In genomic region chr4:13627185-13627605, GRCh38 we compare ENCODE assay signal across 8 cellular contexts. TPM values are rescaled to one million over a fixed set of nuclear protein-coding genes. Genes with fewer than 3 reads are reported as not detected.
DNase-seq lines count a peak whose midpoint lies in the region; ATAC-seq, FAIRE-seq and TF ChIP-seq lines count a peak whose summit lies in the region.
"Had no signal": no experiment of that assay in that cellular context is flagged by ENCODE, and none has a peak within 500 bp of the region (broad histone marks: within the 10 kb centered on the region; RNA-seq: fewer than 3 reads in every experiment).

No MANE protein-coding gene starts in this region.

- FAIRE-seq in HepG2 (lab: Jason Lieb, UNC) = no peak
- FAIRE-seq: endometrium had no signal

- TF ChIP-seq CTCF in brain (conservative IDR thresholded peaks at IDR 0.05) (no peak), HepG2 (CRISPR knock-in tag; IDR thresholded peaks at IDR 0.05) (no peak), GM10248 (IDR thresholded peaks at IDR 0.05; ENCODE audit: control extremely low read depth, extremely low read depth, low read depth, missing control alignments) (no peak)

- H3K27ac ChIP-seq in HepG2 (ENCODE audit: extremely low read length, insufficient read depth, low read length) = peak overlapping the region; percentile 78

- intact Hi-C loops in HepG2 (cut with micrococcal nuclease; ENCODE audit: unreplicated experiment) = loop anchor here (10.0 kb wide), 1 partner anchor 1378 kb away; the partner anchor contains the start of gene CPEB2

- H3K27me3 Mint-ChIP-seq in brain = peaks cover 11% of the 10 kb centered on the region
- no peaks in the 10 kb centered on the region for H3K27me3 Mint-ChIP-seq in stimulated activated naive CD8-positive, alpha-beta T cell treated with anti-CD3 and anti-CD28 coated beads, Interleukin-15, amount 100 ng/mL, for 72 hours

- DNase-seq in HEK293T (ENCODE audit: extremely low spot score) = peak; percentile 55
- peak; percentile 24 for DNase-seq in NCI-H69 (lab: John Stamatoyannopoulos, UW)
- DNase-seq in HepG2 (ENCODE audit: low spot score) = no peak
- peak in 1 of 2 donors; percentile 43 for DNase-seq in stimulated activated naive CD8-positive, alpha-beta T cell treated with anti-CD3 and anti-CD28 coated beads, Interleukin-15, amount 100 ng/mL, for 72 hours
- DNase-seq in GM10248 (ENCODE audit: extremely low spot score) = no peak

- no peaks in the 10 kb centered on the region for H3K36me3 ChIP-seq in HepG2 (replicated peaks in 1 of 2; ENCODE audit: control insufficient read depth in 1 of 2, insufficient read depth in 2 of 2, low read length in 2 of 2)

- no peak for TF ChIP-seq RAD21 in HepG2 (CRISPR knock-in tag; IDR thresholded peaks at IDR 0.05)

- peak overlapping the region; percentile 92 to 99 (median 97) for H3K4me3 Mint-ChIP-seq in brain
- H3K4me3 Mint-ChIP-seq in stimulated activated naive CD8-positive, alpha-beta T cell treated with anti-CD3 and anti-CD28 coated beads, Interleukin-15, amount 100 ng/mL, for 72 hours = peak overlapping the region; percentile 92 to 99

- no peak for TF ChIP-seq EP300 in HepG2 (IDR thresholded peaks at IDR 0.05; ENCODE audit: low read depth in 2 of 2, low read length in 2 of 2)
- no peak for TF ChIP-seq EP300 in HepG2 (CRISPR knock-in tag; IDR thresholded peaks at IDR 0.05; ENCODE audit: borderline replicate concordance)

- H3K4me3 ChIP-seq in HepG2 (replicated peaks in 1 of 3; ENCODE audit: insufficient read depth in 1 of 3, low read depth in 2 of 3, low read length in 3 of 3) = peak overlapping the region; percentile 78 to 97 (median 91)

- H3K9me3 ChIP-seq in HepG2 (ENCODE audit: low read length) = no peaks in the 10 kb centered on the region

- H3K27ac Mint-ChIP-seq in brain = peak overlapping the region; percentile 97 to 99 (median 99)
- H3K27ac Mint-ChIP-seq in stimulated activated naive CD8-positive, alpha-beta T cell treated with anti-CD3 and anti-CD28 coated beads, Interleukin-15, amount 100 ng/mL, for 72 hours = peak overlapping the region; percentile 97 to 99

- in situ Hi-C loops in HepG2 (cut with HindIII; ENCODE audit: extremely low pct_ligation_motif_present, low pct_unique_long_range_greater_than_20kb) = loop anchor here (25.0 kb wide), 2 partner anchors 1385 to 1535 kb away; partner anchors contain the start of gene CPEB2

- WGBS in HepG2 (ENCODE audit: low lambda C conversion rate) = 0% methylated on average over 24 of the region's 45 CpGs

- ATAC-seq in GM18517 (IDR thresholded peaks at IDR 0.05; ENCODE audit: unreplicated experiment) (peak; percentile 37), HepG2 (no peak)
- ATAC-seq in stimulated activated naive CD8-positive, alpha-beta T cell treated with anti-CD3 and anti-CD28 coated beads, Interleukin-15, amount 100 ng/mL, for 72 hours = peak; percentile 69

- H3K36me3 Mint-ChIP-seq in brain = no peaks in the 10 kb centered on the region

- no TSS peak for BruUV-seq in HepG2 (replicated peaks; lab: Mats Ljungman, UMichigan)

- POLR2A ChIA-PET in HEK293T (lab: Yijun Ruan, JAX) = interaction anchor here (1.4 to 3.7 kb wide), 6 partner anchors 9 to 26 kb away, joined by 6 to 22 read pairs (median 14); no protein-coding TSS in a partner anchor
- POLR2A ChIA-PET in HepG2 (lab: Yijun Ruan, JAX) = interaction anchor here (0.6 to 1.1 kb wide), 4 partner anchors 9 to 1997 kb away, joined by 3 to 8 read pairs (median 3); no protein-coding TSS in a partner anchor
- POLR2A ChIA-PET in GM10248 (lab: Yijun Ruan, JAX) = no interaction called here

- H3K4me2 ChIP-seq in HepG2 (ENCODE audit: low read depth, low read length) = peak overlapping the region; percentile 90

- no peak for TF ChIP-seq POLR2A in HepG2 (IDR thresholded peaks at IDR 0.05; ENCODE audit: insufficient read depth in 1 of 2, low read depth in 2 of 2, low read length in 2 of 2)

- CTCF ChIA-PET in HEK293T (lab: Yijun Ruan, JAX) (interaction anchor here (0.8 kb wide), 1 partner anchor 14 kb away, joined by 3 read pairs; no protein-coding TSS in a partner anchor), HepG2 (lab: Yijun Ruan, JAX; ENCODE audit: low intra/inter-chr PET ratio, low total read pairs) (interaction anchor here (1.3 kb wide), 1 partner anchor 28 kb away, joined by 5 read pairs; no protein-coding TSS in a partner anchor), GM10248 (lab: Yijun Ruan, JAX) (interaction anchor here (1.4 to 1.5 kb wide), 3 partner anchors 9 to 30 kb away, joined by 3 to 9 read pairs (median 8); no protein-coding TSS in a partner anchor)

- H3K9me3 Mint-ChIP-seq in brain = peaks cover 0 to 2% (median 0%) of the 10 kb centered on the region in 5 experiments
- no peaks in the 10 kb centered on the region for H3K9me3 Mint-ChIP-seq in stimulated activated naive CD8-positive, alpha-beta T cell treated with anti-CD3 and anti-CD28 coated beads, Interleukin-15, amount 100 ng/mL, for 72 hours

- peaks cover 30% of the 10 kb centered on the region for H3K79me2 ChIP-seq in HepG2 (ENCODE audit: insufficient read depth, low read length)

- H3K4me1 Mint-ChIP-seq in brain = peaks cover 37% of the 10 kb centered on the region
- H3K4me1 Mint-ChIP-seq in stimulated activated naive CD8-positive, alpha-beta T cell treated with anti-CD3 and anti-CD28 coated beads, Interleukin-15, amount 100 ng/mL, for 72 hours = peaks cover 32% of the 10 kb centered on the region

- no peaks in the 10 kb centered on the region; a peak in 1 of 5 replicates for H3K27me3 ChIP-seq in HepG2 (ENCODE audit: control insufficient read depth in 1 of 2, insufficient read depth in 2 of 2, low read length in 2 of 2)

- H4K20me1 ChIP-seq in HepG2 (ENCODE audit: insufficient read depth, low read length) = peaks cover 4% of the 10 kb centered on the region; the same call in 1 of the 2 replicates

- peak overlapping the region; percentile 91 for H3K9ac ChIP-seq in HepG2 (ENCODE audit: insufficient read depth, low read depth, low read length)

- H2AFZ ChIP-seq in HepG2 (ENCODE audit: low read length) = no peak overlapping the region

- peaks cover 22% of the 10 kb centered on the region for H3K4me1 ChIP-seq in HepG2 (ENCODE audit: insufficient read depth, low read length)

TF ChIP-seq in HEK293T, 16 proteins besides CTCF, POLR2A, EP300 and RAD21:
- no peak for TF ChIP-seq ZNF384 (IDR thresholded peaks at IDR 0.05)
- no peak for TF ChIP-seq NFRKB (IDR thresholded peaks at IDR 0.05)
- no peak for TF ChIP-seq LEF1 (IDR thresholded peaks at IDR 0.05; ENCODE audit: borderline replicate concordance)
- no peak for TF ChIP-seq HDGF (IDR thresholded peaks at IDR 0.05; ENCODE audit: borderline replicate concordance)
- no peak for TF ChIP-seq L3MBTL2 (conservative IDR thresholded peaks at IDR 0.05)
- TF ChIP-seq FOXA1 (IDR thresholded peaks at IDR 0.05) = no peak
- no peak for TF ChIP-seq ELF4 (IDR thresholded peaks at IDR 0.05)
- no peak for TF ChIP-seq SUZ12 (IDR thresholded peaks at IDR 0.05)
- no peak for TF ChIP-seq CTBP1 (IDR thresholded peaks at IDR 0.05; ENCODE audit: borderline replicate concordance)
- TF ChIP-seq TARDBP (IDR thresholded peaks at IDR 0.05) = no peak
- no peak for TF ChIP-seq ARNT (IDR thresholded peaks at IDR 0.05)

TF ChIP-seq in HepG2, 621 proteins besides CTCF, POLR2A, EP300 and RAD21 (continues in another document):
- TF ChIP-seq PLSCR1 (CRISPR knock-in tag; IDR thresholded peaks at IDR 0.05; ENCODE audit: borderline replicate concordance) (0 out of 2 replicates have a peak, but pooled peaks have one; percentile 41), MNT (IDR thresholded peaks at IDR 0.05) (no peak)

RNA-seq across cellular contexts. Expression of gene BOD1L1, which starts 0.3 kb away (rescaled TPM):
- 6.2 TPM for polyA plus RNA-seq in brain (ENCODE audit: insufficient read depth, low read depth, low replicate concordance)
- total RNA-seq in HepG2 (2016; rRNA removed; fragmentation: Illumina TruSeq; extraction: Trizol) = 17.9 and 22.7 TPM in 2 replicates
- 2.3 and 2.8 TPM in 2 replicates for total RNA-seq in HepG2 (2016; cell fraction: cytosol; rRNA removed; fragmentation: Illumina TruSeq; extraction: Trizol; ENCODE audit: low read depth)
- total RNA-seq in HepG2 (2016; cell fraction: insoluble cytoplasmic fraction; rRNA removed; fragmentation: Illumina TruSeq; extraction: Trizol) = 15.8 and 22.0 TPM in 2 replicates
- total RNA-seq in HepG2 (2016; cell fraction: membrane; rRNA removed; fragmentation: Illumina TruSeq; extraction: Trizol) = 4.8 and 5.1 TPM in 2 replicates
- 40.8 and 44.9 TPM in 2 replicates for total RNA-seq in HepG2 (2016; cell fraction: nucleus; rRNA removed; fragmentation: Illumina TruSeq; extraction: Trizol)
- polyA plus RNA-seq in HepG2 (2011; rRNA removed) = 10.7 and 11.7 TPM in 2 replicates
- 4.8 and 6.3 TPM in 2 replicates for polyA plus RNA-seq in HepG2 (2011; cell fraction: cytosol; rRNA removed)
- 16.0 and 46.5 TPM in 2 replicates for polyA plus RNA-seq in HepG2 (2011; cell fraction: nucleus; rRNA removed)
- 13.4 and 16.1 TPM in 2 replicates for polyA plus RNA-seq in HepG2 (2012)
- polyA plus RNA-seq in HepG2 (2016; cell fraction: cytosol; fragmentation: Illumina TruSeq; extraction: Trizol; ENCODE audit: low read depth) = 0.58 and 1.0 TPM in 2 replicates
- 14.3 and 16.2 TPM in 2 replicates for polyA plus RNA-seq in HepG2 (2016; cell fraction: insoluble cytoplasmic fraction; fragmentation: Illumina TruSeq; extraction: Trizol; ENCODE audit: low read depth)
- 1.9 TPM in 2 replicates for polyA plus RNA-seq in HepG2 (2016; cell fraction: membrane; fragmentation: Illumina TruSeq; extraction: Trizol; ENCODE audit: low read depth)
- 33.3 and 41.9 TPM in 2 replicates for polyA plus RNA-seq in HepG2 (2016; cell fraction: nucleus; fragmentation: Illumina TruSeq; extraction: Trizol; ENCODE audit: insufficient read depth, low read depth)
- 8.9 and 16.2 TPM in 2 replicates for polyA minus RNA-seq in HepG2 (2011; rRNA and poly(A)+ RNA removed; ENCODE audit: low replicate concordance)
- polyA minus RNA-seq in HepG2 (2011; cell fraction: cytosol; rRNA and poly(A)+ RNA removed) = 13.9 and 14.4 TPM in 2 replicates
- 64.6 and 77.0 TPM in 2 replicates for polyA minus RNA-seq in HepG2 (2011; cell fraction: nucleus; rRNA and poly(A)+ RNA removed)

Comparison
In these comparisons a context has a peak if more than half of its experiments do, and no peak if none do; other contexts are left out.
1. DNase-seq: peak in HEK293T (single experiment) and NCI-H69 (single experiment); none in HepG2 (single experiment) and GM10248 (single experiment).